Comparison of ENCODE assay signal across 18 cellular contexts in the genomic region with DNA sequence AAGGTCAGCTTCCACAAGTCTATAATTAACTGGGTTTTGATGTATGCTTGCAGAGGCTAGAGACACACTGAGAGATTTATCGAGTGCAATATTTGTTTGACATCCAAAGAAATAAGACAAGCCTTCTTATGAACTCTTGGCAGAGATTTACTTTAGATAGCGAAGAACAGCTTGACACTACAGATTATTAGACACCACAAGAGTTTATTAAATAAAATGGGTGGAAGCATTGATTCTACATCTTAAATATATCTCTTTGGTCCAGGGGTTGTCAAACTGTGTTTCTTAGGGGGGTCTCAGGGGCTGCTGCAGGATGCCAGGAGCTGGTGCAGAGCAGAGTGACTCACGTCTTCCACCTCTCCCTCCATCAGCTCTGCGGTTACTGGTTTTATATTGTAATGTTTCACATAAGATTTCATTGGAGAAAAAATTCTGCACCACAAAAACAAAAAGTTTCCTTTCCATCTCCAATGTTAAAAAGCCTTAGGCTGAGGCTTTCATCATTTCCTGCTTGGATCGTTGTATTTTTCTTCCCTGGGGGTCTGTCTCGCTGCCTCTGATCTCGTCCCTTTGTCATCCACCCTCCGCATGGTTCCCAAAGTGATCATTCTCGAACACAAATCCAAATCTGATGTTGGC.
DNase-seq lines count a peak whose midpoint lies in the region; ATAC-seq and TF ChIP-seq lines count a peak whose summit lies in the region.
"Had no signal": no experiment of that assay in that cellular context is flagged by ENCODE, and none has a peak within 500 bp of the region (broad histone marks: within the 10 kb centered on the region; RNA-seq: fewer than 3 reads in every experiment).

No MANE protein-coding gene starts in this region.

- no peaks in the 10 kb centered on the region for H3K79me2 ChIP-seq in smooth muscle cell (ENCODE audit: low read depth)

- H3K4me3 ChIP-seq in choroid plexus epithelial cell (ENCODE audit: low read depth, low read length) (no peak overlapping the region), smooth muscle cell (no peak overlapping the region)
- H3K4me3 ChIP-seq: GM12878, SJCRH30, vagina had no signal

- peak in 1 of 2 donors; percentile 10 for DNase-seq in activated T-cell treated with anti-CD3 and anti-CD28 coated beads, Interleukin-2, amount 50 U/mL, for 72 hours
- DNase-seq in activated T-cell treated with anti-CD3 and anti-CD28 coated beads for 4 hours: no peak
- DNase-seq in NCI-H2227 (lab: John Stamatoyannopoulos, UW; ENCODE audit: unreplicated experiment): peak; percentile 48
- DNase-seq in choroid plexus epithelial cell (ENCODE audit: low read depth): peak; percentile 37
- DNase-seq in smooth muscle cell (lab: John Stamatoyannopoulos, UW; ENCODE audit: unreplicated experiment): no peak
- no peak for DNase-seq in germinal center (ENCODE audit: low spot score)
- no peak for DNase-seq in iPS-NIHi7 (ENCODE audit: extremely low spot score)
- DNase-seq: dermis blood vessel endothelial cell, head of caudate nucleus, mammary epithelial cell, NCI-H2029, NCI-H524 treated with DMSO at 0.1 percent for 48 hours, nephron progenitor cell, SJCRH30, T1000 had no signal

- no peak overlapping the region for H3K4me2 ChIP-seq in smooth muscle cell

- peaks cover 0 to 3% of the 10 kb centered on the region in 2 donors for H3K9me3 Mint-ChIP-seq in activated T-cell treated with anti-CD3 and anti-CD28 coated beads, Interleukin-2, amount 50 U/mL, for 72 hours
- H3K9me3 Mint-ChIP-seq: nephron progenitor cell had no signal

- H3K4me1 Mint-ChIP-seq in activated T-cell treated with anti-CD3 and anti-CD28 coated beads, Interleukin-2, amount 50 U/mL, for 72 hours (ENCODE audit: low read depth): peaks cover 32% of the 10 kb centered on the region

- no peak overlapping the region for H3K27ac Mint-ChIP-seq in activated T-cell treated with anti-CD3 and anti-CD28 coated beads, Interleukin-2, amount 50 U/mL, for 72 hours
- H3K27ac Mint-ChIP-seq: nephron progenitor cell had no signal

- no peak overlapping the region for H3K9ac ChIP-seq in smooth muscle cell (ENCODE audit: low read depth)

- H3K36me3 Mint-ChIP-seq in activated T-cell treated with anti-CD3 and anti-CD28 coated beads, Interleukin-2, amount 50 U/mL, for 72 hours (ENCODE audit: insufficient read depth in 2 of 2): peaks cover 0 to 12% of the 10 kb centered on the region in 2 donors

- H2AFZ ChIP-seq in smooth muscle cell (ENCODE audit: low read depth): peak overlapping the region; percentile 78

- 80% methylated on average over 9 of the region's 9 CpGs for WGBS in smooth muscle cell (ENCODE audit: low lambda C conversion rate)

- no peaks in the 10 kb centered on the region for H3K27me3 Mint-ChIP-seq in activated T-cell treated with anti-CD3 and anti-CD28 coated beads, Interleukin-2, amount 50 U/mL, for 72 hours (ENCODE audit: low read depth)

- H3F3A ChIP-seq in smooth muscle cell (ENCODE audit: low read depth): no peaks in the 10 kb centered on the region

- no peaks in the 10 kb centered on the region for H3K36me3 ChIP-seq in smooth muscle cell (ENCODE audit: low read depth)
- H3K36me3 ChIP-seq: SJCRH30, vagina had no signal

- H3K9me3 ChIP-seq in smooth muscle cell (replicated peaks; ENCODE audit: low read depth): no peaks in the 10 kb centered on the region
- H3K9me3 ChIP-seq: SJCRH30, vagina had no signal

- peak; percentile 32 to 66 for ATAC-seq in activated T-cell treated with anti-CD3 and anti-CD28 coated beads, Interleukin-2, amount 50 U/mL, for 72 hours (replicated peaks in 1 of 2)
- ATAC-seq in HG03442 (IDR thresholded peaks at IDR 0.05; ENCODE audit: unreplicated experiment): no peak
- ATAC-seq: GM12878 had no signal

- no peak overlapping the region for H3K4me3 Mint-ChIP-seq in activated T-cell treated with anti-CD3 and anti-CD28 coated beads, Interleukin-2, amount 50 U/mL, for 72 hours
- H3K4me3 Mint-ChIP-seq: nephron progenitor cell had no signal

- H3K4me1 ChIP-seq in smooth muscle cell (ENCODE audit: low read depth): no peaks in the 10 kb centered on the region
- H3K4me1 ChIP-seq: vagina had no signal

- no peaks in the 10 kb centered on the region for H4K20me1 ChIP-seq in smooth muscle cell (ENCODE audit: low read depth)

- H3K27me3 ChIP-seq in smooth muscle cell (ENCODE audit: low read depth): no peaks in the 10 kb centered on the region
- H3K27me3 ChIP-seq: SJCRH30, vagina had no signal

- TF ChIP-seq CTCF in choroid plexus epithelial cell (conservative IDR thresholded peaks at IDR 0.05; ENCODE audit: low read depth, low read length) (no peak), smooth muscle cell (IDR thresholded peaks at IDR 0.05; ENCODE audit: borderline replicate concordance, insufficient read depth, poor library complexity, severe bottlenecking) (no peak)

- H3K27ac ChIP-seq in smooth muscle cell (ENCODE audit: low read depth): no peak overlapping the region
- H3K27ac ChIP-seq: SJCRH30, vagina had no signal

Comparison
In these comparisons a context has a peak if more than half of its experiments do, and no peak if none do; other contexts are left out.
1. DNase-seq: peak in NCI-H2227 (single experiment) and choroid plexus epithelial cell (single experiment); none in activated T-cell treated with anti-CD3 and anti-CD28 coated beads for 4 hours (single experiment), smooth muscle cell (single experiment), germinal center (single experiment) and iPS-NIHi7 (single experiment).